Comparison of ENCODE assay signal across 5 cellular contexts in genomic region chr5:133132717-133133116, GRCh38.
"Had no signal": no experiment of that assay in that cellular context is flagged by ENCODE, and none has a peak within 500 bp of the region (broad histone marks: within the 10 kb centered on the region; RNA-seq: fewer than 3 reads in every experiment).

No MANE protein-coding gene starts in this region.

- H3K27ac ChIP-seq: HL-60 had no signal

- ATAC-seq: GM23338, HepG2 had no signal

- DNase-seq: H9, HCEC 1CT had no signal

- H3K4me3 ChIP-seq: GM23338 had no signal
